In genomic region chr15:28664575-28664974, GRCh38 we compare ENCODE assay signal across 13 cellular contexts. TPM values are rescaled to one million over a fixed set of nuclear protein-coding genes. Genes with fewer than 3 reads are reported as not detected.
A peak's percentile ranks its signal among the peaks of the same experiment; 100 is the strongest.
DNase-seq lines count a peak whose midpoint lies in the region; ATAC-seq, FAIRE-seq and TF ChIP-seq lines count a peak whose summit lies in the region.
"Not testable (repeated sequence)": the region's sequence is repeated elsewhere in the genome, so short reads cannot be mapped to it uniquely, and the experiment has no call there.
"Had no signal": no experiment of that assay in that cellular context is flagged by ENCODE, and none has a peak within 500 bp of the region (broad histone marks: within the 10 kb centered on the region; RNA-seq: fewer than 3 reads in every experiment).

No MANE protein-coding gene starts in this region.

- TF ChIP-seq CTCF in kidney (IDR thresholded peaks at IDR 0.05; ENCODE audit: borderline replicate concordance, extremely low read depth, insufficient read depth): not testable (repeated sequence)

- not testable (repeated sequence) for FAIRE-seq in kidney (lab: Jason Lieb, UNC)

- H3K36me3 ChIP-seq in kidney (ENCODE audit: control insufficient read depth in 1 of 2, insufficient read depth in 2 of 2, low read length in 2 of 2): not testable (repeated sequence)

- CTCF ChIA-PET in activated naive CD4-positive, alpha-beta T cell treated with anti-CD3 and anti-CD28 coated beads, Interleukin-2, amount 10 ng/mL, durations not matched to agents 7 days and 5 days (lab: Charles Lee): not testable (repeated sequence)

- not testable (repeated sequence) for H3K9me3 Mint-ChIP-seq in activated naive CD4-positive, alpha-beta T cell treated with anti-CD3 and anti-CD28 coated beads, Interleukin-2, amount 10 ng/mL, durations not matched to agents 7 days and 5 days

- H3K9me3 ChIP-seq in kidney (ENCODE audit: control insufficient read depth in 1 of 2, low read length in 2 of 2): not testable (repeated sequence)

- not testable (repeated sequence) for ATAC-seq in Right ventricle myocardium inferior

- intact Hi-C loops in Right ventricle myocardium inferior (cut with DNase I); kidney (cut with DNase I); posterior vena cava (cut with DNase I): not testable (repeated sequence)

- not testable (repeated sequence) for H3K4me1 ChIP-seq in kidney (ENCODE audit: control insufficient read depth in 1 of 2, insufficient read depth in 1 of 2, low read depth in 1 of 2, low read length in 2 of 2)

- H3K27me3 Mint-ChIP-seq in activated naive CD4-positive, alpha-beta T cell treated with anti-CD3 and anti-CD28 coated beads, Interleukin-2, amount 10 ng/mL, durations not matched to agents 7 days and 5 days: not testable (repeated sequence)

- H3K27ac Mint-ChIP-seq in activated naive CD4-positive, alpha-beta T cell treated with anti-CD3 and anti-CD28 coated beads, Interleukin-2, amount 10 ng/mL, durations not matched to agents 7 days and 5 days: peak overlapping the region; percentile 37

- H3K36me3 Mint-ChIP-seq in activated naive CD4-positive, alpha-beta T cell treated with anti-CD3 and anti-CD28 coated beads, Interleukin-2, amount 10 ng/mL, durations not matched to agents 7 days and 5 days: not testable (repeated sequence)

- H3K9ac ChIP-seq in kidney (ENCODE audit: low read length in 2 of 2): not testable (repeated sequence)

- H3K4me1 Mint-ChIP-seq in activated naive CD4-positive, alpha-beta T cell treated with anti-CD3 and anti-CD28 coated beads, Interleukin-2, amount 10 ng/mL, durations not matched to agents 7 days and 5 days: not testable (repeated sequence)

- not testable (repeated sequence) for H3K4me3 ChIP-seq in kidney (ENCODE audit: low read length in 2 of 2)

- not testable (repeated sequence) for DNase-seq in activated naive CD4-positive, alpha-beta T cell treated with anti-CD3 and anti-CD28 coated beads, Interleukin-2, amount 10 ng/mL, durations not matched to agents 7 days and 5 days
- DNase-seq in Right ventricle myocardium inferior (ENCODE audit: missing footprints): peak; percentile 23
- DNase-seq in kidney: peak; percentile 9
- DNase-seq in posterior vena cava (ENCODE audit: low spot score): peak; percentile 25
- DNase-seq in superior temporal gyrus (ENCODE audit: extremely low spot score): peak; percentile 1

- H3K4me3 Mint-ChIP-seq in activated naive CD4-positive, alpha-beta T cell treated with anti-CD3 and anti-CD28 coated beads, Interleukin-2, amount 10 ng/mL, durations not matched to agents 7 days and 5 days: not testable (repeated sequence)

- H3K27ac ChIP-seq in kidney (ENCODE audit: low read depth in 2 of 2, low read length in 2 of 2): not testable (repeated sequence)

RNA-seq across cellular contexts. Expression of gene GOLGA8M, which starts 47.6 kb away (rescaled TPM):
- total RNA-seq in Right ventricle myocardium inferior (2.6 TPM), kidney (4.9 TPM), posterior vena cava (1 to 10 TPM in 1 of 2 donors, under 1 TPM in 1; 0.67 to 2.2 TPM)
- 0.95 TPM for polyA plus RNA-seq in kidney (ENCODE audit: insufficient read depth, low read depth, low replicate concordance)
- total RNA-seq: A673, Caco-2, Calu3, Daoy had no signal
- polyA plus RNA-seq: CD14-positive monocyte; CD4-positive, alpha-beta memory T cell; CD4-positive, CD25-positive, alpha-beta regulatory T cell; CD8-positive, alpha-beta memory T cell had no signal
